ENCODE assay signal across 9 cellular contexts in the genomic region with DNA sequence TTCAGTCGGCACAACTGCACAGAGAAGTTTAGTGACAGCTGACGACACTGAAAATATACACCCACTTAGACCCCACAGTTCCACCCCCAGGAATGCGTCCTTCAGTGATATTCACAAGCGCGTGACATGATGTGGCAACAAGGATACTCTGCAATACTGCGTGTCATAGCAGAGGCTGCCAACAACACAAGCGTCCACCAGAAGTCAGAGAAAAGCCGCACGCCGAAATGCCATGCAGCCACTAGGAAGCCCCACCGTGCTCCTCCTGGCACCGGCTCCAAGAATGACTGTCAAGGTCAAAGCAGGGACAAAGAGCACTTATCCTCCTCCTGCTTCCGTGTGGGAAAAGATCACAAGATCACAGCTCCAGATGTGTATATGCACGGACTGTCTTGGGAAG. TPM values are rescaled to one million over a fixed set of nuclear protein-coding genes. Genes with fewer than 3 reads are reported as not detected.
DNase-seq lines count a peak whose midpoint lies in the region; ATAC-seq lines count a peak whose summit lies in the region.
"Had no signal": no experiment of that assay in that cellular context is flagged by ENCODE, and none has a peak within 500 bp of the region (broad histone marks: within the 10 kb centered on the region; RNA-seq: fewer than 3 reads in every experiment).

No MANE protein-coding gene starts in this region.

- H3K36me3 Mint-ChIP-seq in stimulated activated naive CD8-positive, alpha-beta T cell treated with anti-CD3 and anti-CD28 coated beads, Interleukin-15, Interleukin-2, amounts not matched to agents 100 ng/mL and 50 ng/mL, for 24 hours (ENCODE audit: low read depth): peaks cover 9% of the 10 kb centered on the region
- peaks cover 3% of the 10 kb centered on the region for H3K36me3 Mint-ChIP-seq in activated CD4-positive, alpha-beta memory T cell treated with anti-CD3 and anti-CD28 coated beads for 36 hours

- peak overlapping the region; percentile 54 for H3K4me3 Mint-ChIP-seq in stimulated activated naive CD8-positive, alpha-beta T cell treated with anti-CD3 and anti-CD28 coated beads, Interleukin-15, Interleukin-2, amounts not matched to agents 100 ng/mL and 50 ng/mL, for 24 hours
- H3K4me3 Mint-ChIP-seq in activated CD4-positive, alpha-beta memory T cell treated with anti-CD3 and anti-CD28 coated beads for 36 hours: no peak overlapping the region

- intact Hi-C loops in activated CD4-positive, alpha-beta memory T cell treated with anti-CD3 and anti-CD28 coated beads for 36 hours (cut with micrococcal nuclease): no loop called here
- intact Hi-C loops in left cardiac atrium (cut with DNase I): no loop called here

- H3K9me3 Mint-ChIP-seq in stimulated activated naive CD8-positive, alpha-beta T cell treated with anti-CD3 and anti-CD28 coated beads, Interleukin-15, Interleukin-2, amounts not matched to agents 100 ng/mL and 50 ng/mL, for 24 hours: no peaks in the 10 kb centered on the region
- no peaks in the 10 kb centered on the region for H3K9me3 Mint-ChIP-seq in activated CD4-positive, alpha-beta memory T cell treated with anti-CD3 and anti-CD28 coated beads for 36 hours

- H3K27ac Mint-ChIP-seq in stimulated activated naive CD8-positive, alpha-beta T cell treated with anti-CD3 and anti-CD28 coated beads, Interleukin-15, Interleukin-2, amounts not matched to agents 100 ng/mL and 50 ng/mL, for 24 hours: peak overlapping the region; percentile 55
- peak overlapping the region; percentile 48 for H3K27ac Mint-ChIP-seq in activated CD4-positive, alpha-beta memory T cell treated with anti-CD3 and anti-CD28 coated beads for 36 hours

- peaks cover 75% of the 10 kb centered on the region for H3K4me1 Mint-ChIP-seq in stimulated activated naive CD8-positive, alpha-beta T cell treated with anti-CD3 and anti-CD28 coated beads, Interleukin-15, Interleukin-2, amounts not matched to agents 100 ng/mL and 50 ng/mL, for 24 hours (ENCODE audit: low read depth)
- H3K4me1 Mint-ChIP-seq in activated CD4-positive, alpha-beta memory T cell treated with anti-CD3 and anti-CD28 coated beads for 36 hours (ENCODE audit: low read depth): peaks cover 58% of the 10 kb centered on the region

- H3K27me3 Mint-ChIP-seq in stimulated activated naive CD8-positive, alpha-beta T cell treated with anti-CD3 and anti-CD28 coated beads, Interleukin-15, Interleukin-2, amounts not matched to agents 100 ng/mL and 50 ng/mL, for 24 hours: no peaks in the 10 kb centered on the region
- no peaks in the 10 kb centered on the region for H3K27me3 Mint-ChIP-seq in activated CD4-positive, alpha-beta memory T cell treated with anti-CD3 and anti-CD28 coated beads for 36 hours

- ATAC-seq in stimulated activated naive CD8-positive, alpha-beta T cell treated with anti-CD3 and anti-CD28 coated beads, Interleukin-15, Interleukin-2, amounts not matched to agents 100 U/mL and 50 U/mL, for 24 hours: no peak
- ATAC-seq in left cardiac atrium: peak; percentile 11 to 22
- ATAC-seq in GM18517 (IDR thresholded peaks at IDR 0.05; ENCODE audit: unreplicated experiment): no peak

- POLR2A ChIA-PET in activated CD4-positive, alpha-beta memory T cell treated with anti-CD3 and anti-CD28 coated beads for 36 hours (lab: Charles Lee): no interaction called here

- no peak for DNase-seq in stimulated activated naive CD8-positive, alpha-beta T cell treated with anti-CD3 and anti-CD28 coated beads, Interleukin-15, Interleukin-2, amounts not matched to agents 100 U/mL and 50 U/mL, for 24 hours
- DNase-seq in activated CD4-positive, alpha-beta memory T cell treated with anti-CD3 and anti-CD28 coated beads for 36 hours: no peak
- DNase-seq in left cardiac atrium: peak; percentile 66
- no peak for DNase-seq in NCI-H82 (lab: John Stamatoyannopoulos, UW)
- no peak for DNase-seq in DMS153 (lab: John Stamatoyannopoulos, UW)
- DNase-seq in activated CD4-positive, CD25-positive, alpha-beta regulatory T cell (lab: John Stamatoyannopoulos, UW): no peak

- CTCF ChIA-PET in activated CD4-positive, alpha-beta memory T cell treated with anti-CD3 and anti-CD28 coated beads for 36 hours (lab: Charles Lee): interaction anchor here (1.2 to 5.0 kb wide), 2 partner anchors 47 to 223 kb away, joined by 3 to 29 read pairs; no protein-coding TSS in a partner anchor

RNA-seq across cellular contexts. Expression of gene ATP2A3, which starts 3.5 kb away (rescaled TPM):
- total RNA-seq in activated CD4-positive, alpha-beta memory T cell treated with anti-CD3 and anti-CD28 coated beads for 36 hours: 100 to 1,000 TPM; 107 to 108 TPM
- 10 to 100 TPM in 1 of 2 donors, 1 to 10 TPM in 1; 8.6 to 12.0 TPM for total RNA-seq in left cardiac atrium

RNA-seq across cellular contexts. Expression of gene P2RX1, which starts 44.5 kb away (rescaled TPM):
- total RNA-seq in activated CD4-positive, alpha-beta memory T cell treated with anti-CD3 and anti-CD28 coated beads for 36 hours: under 1 TPM; 0.43 to 0.44 TPM
- total RNA-seq in left cardiac atrium: 1 to 10 TPM in 1 of 2 donors, under 1 TPM in 1; 0.62 to 3.5 TPM
- total RNA-seq: kidney epithelial cell had no signal

Comparison
In these comparisons a context has a peak if more than half of its experiments do, and no peak if none do; other contexts are left out.
1. ATAC-seq: peak in left cardiac atrium (2 of 2); none in stimulated activated naive CD8-positive, alpha-beta T cell treated with anti-CD3 and anti-CD28 coated beads, Interleukin-15, Interleukin-2, amounts not matched to agents 100 U/mL and 50 U/mL, for 24 hours (single experiment) and GM18517 (single experiment).
2. RNA of gene ATP2A3, which starts 3.5 kb away (total RNA-seq): 107 to 108 TPM in activated CD4-positive, alpha-beta memory T cell treated with anti-CD3 and anti-CD28 coated beads for 36 hours; 8.6 to 12.0 TPM in left cardiac atrium; every median in the first group is over 4 times any median in the second.